In genomic region chr1:9438431-9439073, GRCh38 we compare ENCODE assay signal across 8 cellular contexts.
DNase-seq lines count a peak whose midpoint lies in the region; ATAC-seq lines count a peak whose summit lies in the region.

No MANE protein-coding gene starts in this region.

- H3K27me3 ChIP-seq in SJSA1 (replicated peaks): no peaks in the 10 kb centered on the region

- 0 out of 2 replicates have a peak overlapping the region, but pooled peaks have one; percentile 3 for H3K4me3 ChIP-seq in SJSA1

- peak overlapping the region; percentile 69 for H3K27ac ChIP-seq in SJSA1

- intact Hi-C loops in head of caudate nucleus (cut with DNase I): no loop called here

- H3K36me3 ChIP-seq in SJSA1: no peaks in the 10 kb centered on the region

- H3K9me3 ChIP-seq in SJSA1 (replicated peaks): no peaks in the 10 kb centered on the region

- ATAC-seq in GM18873 (IDR thresholded peaks at IDR 0.05; ENCODE audit: low FRiP score, unreplicated experiment): no peak

- H3K4me1 ChIP-seq in SJSA1 (replicated peaks): peaks cover 51% of the 10 kb centered on the region

- DNase-seq in EL (peak; percentile 50), SJSA1 (ENCODE audit: low read depth in 1 of 2, low spot score in 2 of 2) (peak; percentile 88 to 91), head of caudate nucleus (peak in 41 of 42 donors; percentile 7 to 86 (median 55)), putamen (ENCODE audit: low spot score) (peak; percentile 72), NCI-H526 (lab: John Stamatoyannopoulos, UW) (no peak)
- no peak for DNase-seq in activated CD8-positive, alpha-beta memory T cell treated with anti-CD3 and anti-CD28 coated beads, Interleukin-2, amount 50 U/mL, for 4 hours
- no peak for DNase-seq in activated naive CD4-positive, alpha-beta T cell treated with Interleukin-2 at 50 U/mL for 16 hours

Comparison
In these comparisons a context has a peak if more than half of its experiments do, and no peak if none do; other contexts are left out.
1. DNase-seq: peak in EL (single experiment), SJSA1 (2 of 2), head of caudate nucleus (41 of 42) and putamen (single experiment); none in NCI-H526 (0 of 2), activated CD8-positive, alpha-beta memory T cell treated with anti-CD3 and anti-CD28 coated beads, Interleukin-2, amount 50 U/mL, for 4 hours (single experiment) and activated naive CD4-positive, alpha-beta T cell treated with Interleukin-2 at 50 U/mL for 16 hours (single experiment).